In the genomic region with DNA sequence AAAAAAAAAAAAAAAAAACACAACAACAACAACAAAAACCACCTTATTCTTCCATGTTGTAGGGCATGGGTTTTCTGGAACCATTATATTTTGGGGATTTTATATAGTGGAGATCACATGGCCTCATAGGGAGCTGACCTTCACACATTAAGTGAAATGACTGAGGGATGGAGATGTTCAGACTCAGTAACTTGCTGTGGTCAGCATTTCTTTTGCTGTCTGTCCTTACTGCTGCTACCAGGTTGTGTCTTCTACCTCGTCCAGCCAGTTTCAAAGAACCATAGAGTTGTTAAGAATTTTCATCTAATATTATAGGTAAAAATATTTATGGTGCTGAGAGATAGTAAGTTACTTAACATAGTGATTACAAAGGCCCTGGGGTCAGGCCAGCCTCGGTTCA, we compare ENCODE assay signal across 3 cellular contexts.
A peak's percentile ranks its signal among the peaks of the same experiment; 100 is the strongest.
TF ChIP-seq lines count a peak whose summit lies in the region.

No MANE protein-coding gene starts in this region.

TF ChIP-seq in A549, 52 proteins besides CTCF, POLR2A, EP300 and RAD21:
- no peak for TF ChIP-seq GATA3 (IDR thresholded peaks at IDR 0.05; ENCODE audit: borderline replicate concordance)
- TF ChIP-seq SMC3 (IDR thresholded peaks at IDR 0.05) = no peak
- peak; percentile 79 for TF ChIP-seq MAFK (IDR thresholded peaks at IDR 0.05; ENCODE audit: partially characterized antibody)
- no peak for TF ChIP-seq JUN (IDR thresholded peaks at IDR 0.05)

TF ChIP-seq in IMR-90, 13 proteins besides CTCF, POLR2A, EP300 and RAD21:
- TF ChIP-seq MAFK (IDR thresholded peaks at IDR 0.05; ENCODE audit: low read depth, low read length) (peak; percentile 86), CEBPB (IDR thresholded peaks at IDR 0.05; ENCODE audit: low read depth, low read length) (no peak)

TF ChIP-seq in K562, 482 proteins besides CTCF, POLR2A, EP300 and RAD21:
- no peak for TF ChIP-seq L3MBTL2 (IDR thresholded peaks at IDR 0.05)
- TF ChIP-seq MAFK (IDR thresholded peaks at IDR 0.05; ENCODE audit: low read length) = 0 out of 2 replicates have a peak, but pooled peaks have one; percentile 15
- no peak for TF ChIP-seq ZBTB8A (IDR thresholded peaks at IDR 0.05; ENCODE audit: partially characterized antibody)
- TF ChIP-seq KDM4B (IDR thresholded peaks at IDR 0.05; ENCODE audit: borderline replicate concordance in 2 of 2, low read depth in 1 of 2) = no peak
- peak; percentile 46 for TF ChIP-seq MAFF (IDR thresholded peaks at IDR 0.05; ENCODE audit: low read length)
- TF ChIP-seq ZNF316 (IDR thresholded peaks at IDR 0.05) = peak; percentile 47
- TF ChIP-seq ZNF197 (CRISPR knock-in tag; IDR thresholded peaks at IDR 0.05; ENCODE audit: low read depth) = no peak
- TF ChIP-seq NR1H2 (CRISPR knock-in tag; IDR thresholded peaks at IDR 0.05) = no peak
